8 cellular contexts compared by ENCODE assay signal in genomic region chr3:49411968-49412631, GRCh38. TPM values are rescaled to one million over a fixed set of nuclear protein-coding genes. Genes with fewer than 3 reads are reported as not detected.
A peak's percentile ranks its signal among the peaks of the same experiment; 100 is the strongest.
DNase-seq lines count a peak whose midpoint lies in the region; ATAC-seq and TF ChIP-seq lines count a peak whose summit lies in the region.

TSS of gene RHOA (minus strand) at chr3:49411976. CDS start at chr3:49375589, 36,387 bp downstream.
TSS of gene TCTA (plus strand) at chr3:49412423. CDS start at chr3:49412427, 4 bp downstream.

- no peaks in the 10 kb centered on the region for H3K9me2 ChIP-seq in Karpas-422 (replicated peaks; ENCODE audit: insufficient read depth, low read length)

- peak within 1 kb of the TSS; percentile 90 for H3K4me2 ChIP-seq in Karpas-422 (ENCODE audit: low read depth, low read length, poor library complexity, severe bottlenecking)

- intact Hi-C loops in esophagus squamous epithelium (cut with DNase I): no loop called here

- peaks cover 29% of the 10 kb centered on the region for H4K20me1 ChIP-seq in Karpas-422 (ENCODE audit: insufficient read depth, low read depth, low read length)

- H3K4me1 ChIP-seq in Karpas-422 (ENCODE audit: low read length) (peaks cover 41% of the 10 kb centered on the region), esophagus squamous epithelium (peaks cover 41 to 81% (median 51%) of the 10 kb centered on the region in 3 donors)

- peak within 1 kb of the TSS; percentile 93 for H3K9ac ChIP-seq in Karpas-422 (ENCODE audit: low read length)

- WGBS in esophagus squamous epithelium, 2 donors: 0% methylated on average over 11 to 22 of the region's 62 CpGs

- H3K27me3 ChIP-seq in Karpas-422 (ENCODE audit: low read length) (no peaks in the 10 kb centered on the region), esophagus squamous epithelium (no peaks in the 10 kb centered on the region)

- H3K79me2 ChIP-seq in Karpas-422 (ENCODE audit: low read length): peaks cover 62% of the 10 kb centered on the region

- peak within 1 kb of the TSS; percentile 71 for H3K27ac ChIP-seq in Karpas-422 (ENCODE audit: low read length)
- peak within 1 kb of the TSS; percentile 97 to 100 (median 99) for H3K27ac ChIP-seq in esophagus squamous epithelium

- ATAC-seq in GM21825 (IDR thresholded peaks at IDR 0.05; ENCODE audit: unreplicated experiment): peak; percentile 67

- H3K4me3 ChIP-seq in Karpas-422 (ENCODE audit: low read length) (peak within 1 kb of the TSS; percentile 88), esophagus squamous epithelium (peak within 1 kb of the TSS; percentile 83 to 97 (median 94))

- H2AFZ ChIP-seq in Karpas-422 (ENCODE audit: low read length): no peak within 1 kb of the TSS

- peak in 1 of 6 experiments; percentile 17 for TF ChIP-seq CTCF in esophagus squamous epithelium (IDR thresholded peaks at IDR 0.05)

- H3K36me3 ChIP-seq in Karpas-422 (ENCODE audit: insufficient read depth, low read length) (no peaks in the 10 kb centered on the region), esophagus squamous epithelium (peaks cover 0 to 29% (median 7%) of the 10 kb centered on the region in 3 donors)

- DNase-seq in DMS79 treated with DMSO at 0.1 percent for 48 hours (lab: John Stamatoyannopoulos, UW): peak; percentile 92
- DNase-seq in Karpas-422: peak; percentile 100
- peak; percentile 100 for DNase-seq in RKO (ENCODE audit: low spot score)
- peak; percentile 98 for DNase-seq in activated T-helper 1 cell treated with Interleukin-2 at 50 U/mL for 16 hours (ENCODE audit: low read depth)
- DNase-seq in esophagus squamous epithelium (lab: John Stamatoyannopoulos, UW): peak; percentile 98
- DNase-seq in myocyte (ENCODE audit: low read depth): peak; percentile 100
- DNase-seq in stimulated activated CD8-positive, alpha-beta memory T cell treated with anti-CD3 and anti-CD28 coated beads, Interleukin-7, amount 100 ng/mL, for 48 hours (ENCODE audit: extremely low read depth in 1 of 2, low read depth in 1 of 2): peak; percentile 97 to 99

- H3K9me3 ChIP-seq in Karpas-422 (ENCODE audit: low read length): no peaks in the 10 kb centered on the region
- no peaks in the 10 kb centered on the region for H3K9me3 ChIP-seq in esophagus squamous epithelium

- TF ChIP-seq POLR2A in esophagus squamous epithelium (IDR thresholded peaks at IDR 0.05): peak in 3 of 4 donors; percentile 77 to 92 (median 92)

RNA-seq across cellular contexts. Expression of gene RHOA, which starts in this region (rescaled TPM):
- total RNA-seq in Karpas-422 (2014; rRNA removed; shearing (Covaris generic); ENCODE audit: low replicate concordance): 227 and 281 TPM in 2 replicates
- total RNA-seq in esophagus squamous epithelium (100 to 1,000 TPM; 290 to 421 (median 345) TPM), myocyte (663 and 808 TPM in 2 replicates)
- 745 TPM for polyA plus RNA-seq in myocyte (2012)

RNA-seq across cellular contexts. Expression of gene TCTA, which starts in this region (rescaled TPM):
- total RNA-seq in Karpas-422 (2014; rRNA removed; shearing (Covaris generic); ENCODE audit: low replicate concordance): 17.2 and 26.9 TPM in 2 replicates
- total RNA-seq in esophagus squamous epithelium (10 to 100 TPM; 10.9 to 17.8 (median 16.0) TPM), myocyte (30.0 and 37.2 TPM in 2 replicates)
- polyA plus RNA-seq in myocyte (2012): 80.4 TPM

Comparison
In these comparisons a context has a peak if more than half of its experiments do, and no peak if none do; other contexts are left out.
1. Peak in every context shown above with its lines: DNase-seq, ATAC-seq, H3K4me3 ChIP-seq and H3K27ac ChIP-seq.